33 cellular contexts compared by ENCODE assay signal in genomic region chr3:165729756-165730155, GRCh38.
"Had no signal": no experiment of that assay in that cellular context is flagged by ENCODE, and none has a peak within 500 bp of the region (broad histone marks: within the 10 kb centered on the region; RNA-seq: fewer than 3 reads in every experiment).

No MANE protein-coding gene starts in this region.

- H3K4me1 ChIP-seq: adrenal gland, body of pancreas, esophagus muscularis mucosa, foreskin keratinocyte, gastrocnemius medialis, heart left ventricle had no signal

- DNase-seq: activated CD4-positive, alpha-beta memory T cell treated with anti-CD3 and anti-CD28 coated beads for 36 hours; activated CD4-positive, alpha-beta T cell treated with anti-CD3 and anti-CD28 coated beads for 36 hours; activated CD4-positive, alpha-beta T cell treated with anti-CD3 and anti-CD28 coated beads, Interleukin-2, amount 10 ng/mL, durations not matched to agents 24 days and 14 days; activated CD4-positive, CD25-positive, alpha-beta regulatory T cell; activated CD4-positive, CD25-positive, alpha-beta regulatory T cell treated with anti-CD3 and anti-CD28 coated beads, Interleukin-2, amount 50 U/mL, for 72 hours; activated CD8-positive, alpha-beta memory T cell treated with anti-CD3 and anti-CD28 coated beads, Interleukin-2, amount 10 ng/mL, durations not matched to agents 7 days and 5 days; activated CD8-positive, alpha-beta memory T cell treated with anti-CD3 and anti-CD28 coated beads, Interleukin-2, amount 50 U/mL, for 4 hours; activated CD8-positive, alpha-beta T cell treated with anti-CD3 and anti-CD28 coated beads, Interleukin-2, amount 10 ng/mL, durations not matched to agents 7 days and 5 days; activated effector memory CD4-positive, alpha-beta T cell treated with anti-CD3 and anti-CD28 coated beads, Interleukin-2, amount 50 U/mL, for 16 hours; activated naive CD4-positive, alpha-beta T cell treated with anti-CD3 and anti-CD28 coated beads for 36 hours; activated naive CD8-positive, alpha-beta T cell treated with anti-CD3 and anti-CD28 coated beads for 36 hours; activated naive CD8-positive, alpha-beta T cell treated with anti-CD3 and anti-CD28 coated beads, Interleukin-2, amount 50 U/mL, for 24 hours; activated T-cell treated with anti-CD3 and anti-CD28 coated beads, Interleukin-2, amount 50 U/mL, for 1 hour; activated T-cell treated with anti-CD3 and anti-CD28 coated beads, Interleukin-2, amount 50 U/mL, for 48 hours; adrenal gland; amygdala; aorta; body of pancreas; caudate nucleus; cortex of kidney; dermis blood vessel endothelial cell; effector CD4-positive, alpha-beta T cell; effector memory CD8-positive, alpha-beta T cell; erythroblast; foreskin keratinocyte; gastrocnemius medialis; glutamatergic neuron; heart left ventricle; T-helper 17 cell; T1000; WERI-Rb-1 had no signal

- H3K27ac ChIP-seq: adrenal gland, body of pancreas, esophagus muscularis mucosa, foreskin keratinocyte, gastrocnemius medialis, heart left ventricle, WERI-Rb-1 had no signal

- H3K27me3 ChIP-seq: adrenal gland, body of pancreas, esophagus muscularis mucosa, foreskin keratinocyte, gastrocnemius medialis, heart left ventricle had no signal

- H3K9me3 ChIP-seq: adrenal gland, body of pancreas, esophagus muscularis mucosa, gastrocnemius medialis had no signal

- H3K36me3 ChIP-seq: adrenal gland, esophagus muscularis mucosa, gastrocnemius medialis, heart left ventricle, WERI-Rb-1 had no signal

- H3K4me3 ChIP-seq: adrenal gland, body of pancreas, esophagus muscularis mucosa, gastrocnemius medialis, heart left ventricle had no signal

- FAIRE-seq: colon had no signal

- ATAC-seq: activated CD4-positive, alpha-beta T cell treated with anti-CD3 and anti-CD28 coated beads for 36 hours; activated CD8-positive, alpha-beta memory T cell treated with anti-CD3 and anti-CD28 coated beads, Interleukin-2, amount 10 ng/mL, durations not matched to agents 7 days and 5 days; activated CD8-positive, alpha-beta T cell treated with anti-CD3 and anti-CD28 coated beads, Interleukin-2, amount 10 ng/mL, durations not matched to agents 7 days and 5 days; activated naive CD8-positive, alpha-beta T cell treated with anti-CD3 and anti-CD28 coated beads, Interleukin-2, amount 50 U/mL, for 24 hours; body of pancreas; effector memory CD8-positive, alpha-beta T cell; foreskin keratinocyte; gastrocnemius medialis; heart left ventricle; T-helper 17 cell had no signal
